Comparison of ENCODE assay signal across 10 cellular contexts in the genomic region with DNA sequence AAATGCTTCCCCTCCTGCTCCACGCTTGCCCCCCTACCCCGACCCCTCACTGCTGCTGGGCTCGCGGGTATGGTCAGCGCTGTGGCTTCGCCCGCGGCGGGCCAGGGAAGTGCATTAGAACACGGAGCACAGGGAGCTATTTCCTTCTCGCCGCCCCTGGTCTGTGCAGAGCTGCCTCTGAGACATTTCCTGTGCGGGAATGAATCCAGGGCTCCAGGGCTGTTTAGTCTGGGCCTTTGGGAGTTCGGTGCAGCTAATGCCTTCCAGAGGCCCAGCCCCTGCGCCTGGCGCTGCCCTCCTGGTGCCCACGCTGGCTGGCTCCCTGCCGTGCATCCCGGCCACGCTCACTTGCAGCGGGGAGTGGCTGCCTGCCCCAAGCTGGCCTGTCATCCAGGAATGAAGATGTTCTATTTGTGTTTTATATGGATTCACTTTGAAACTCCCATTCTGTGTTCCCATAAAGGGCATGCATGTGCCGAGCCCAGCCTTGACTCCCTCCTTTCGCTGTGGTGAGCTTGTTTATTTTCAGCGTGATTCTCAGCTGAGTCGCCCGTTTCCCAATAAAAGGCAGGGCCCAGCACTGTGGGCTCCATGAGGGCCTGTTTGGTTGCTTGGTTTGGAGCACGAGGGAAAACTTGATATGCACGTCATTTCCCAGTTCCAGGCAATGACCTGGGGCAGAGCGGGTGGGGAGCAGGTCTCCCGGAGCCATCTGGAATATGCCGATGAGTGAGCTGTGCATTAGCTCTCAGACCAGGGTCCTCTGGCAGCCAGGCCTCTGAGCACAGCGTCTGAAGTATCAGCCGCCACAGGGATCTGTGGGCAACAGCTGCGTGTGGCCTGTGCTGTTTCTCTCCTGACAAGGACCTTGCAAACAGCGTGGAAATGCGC. TPM values are rescaled to one million over a fixed set of nuclear protein-coding genes. Genes with fewer than 3 reads are reported as not detected.
DNase-seq lines count a peak whose midpoint lies in the region; ATAC-seq and TF ChIP-seq lines count a peak whose summit lies in the region.
"Had no signal": no experiment of that assay in that cellular context is flagged by ENCODE, and none has a peak within 500 bp of the region (broad histone marks: within the 10 kb centered on the region; RNA-seq: fewer than 3 reads in every experiment).

No MANE protein-coding gene starts in this region.

- H3K9ac ChIP-seq in BLaER1 treated with 17β-estradiol and CSF1 and Interleukin-3, amounts not matched to agents 10 nM and 100 nM, result no peak overlapping the region

- H3K9me3 ChIP-seq in BLaER1 treated with 17β-estradiol and CSF1 and Interleukin-3, amounts not matched to agents 10 nM and 100 nM (replicated peaks in 1 of 11), result peaks cover 12 to 46% (median 25%) of the 10 kb centered on the region in 11 experiments
- H3K9me3 ChIP-seq in ovary, result no peaks in the 10 kb centered on the region

- peak; percentile 89 for ATAC-seq in SK-N-SH treated with all-trans-retinoic acid at 6 μM for 48 hours
- no peak for ATAC-seq in activated CD4-positive, CD25-positive, alpha-beta regulatory T cell treated with anti-CD3 and anti-CD28 coated beads, Interleukin-2, amount 50 U/mL, for 24 hours
- ATAC-seq in GM19023 (IDR thresholded peaks at IDR 0.05; ENCODE audit: unreplicated experiment), result no peak
- no peak for ATAC-seq in GM19397 (IDR thresholded peaks at IDR 0.05; ENCODE audit: unreplicated experiment)

- no peak overlapping the region for H3K27ac ChIP-seq in BLaER1 treated with 17β-estradiol and CSF1 and Interleukin-3, amounts not matched to agents 10 nM and 100 nM
- peak overlapping the region in 1 of 2 donors; percentile 72 for H3K27ac ChIP-seq in ovary

- intact Hi-C loops in ovary (cut with DNase I), result loop anchor here in 1 of 4 donors (10.0 kb wide), 1 partner anchor 153 kb away; no protein-coding TSS in a partner anchor

- peaks cover 0 to 4% (median 0%) of the 10 kb centered on the region in 3 donors for H3K36me3 Mint-ChIP-seq in immature natural killer cell

- peaks cover 4 to 46% (median 17%) of the 10 kb centered on the region in 11 experiments; a peak in 16 of 22 replicates for H3K36me3 ChIP-seq in BLaER1 treated with 17β-estradiol and CSF1 and Interleukin-3, amounts not matched to agents 10 nM and 100 nM
- no peaks in the 10 kb centered on the region for H3K36me3 ChIP-seq in ovary

- peaks cover 26 to 75% (median 54%) of the 10 kb centered on the region in 10 experiments for H3K4me1 ChIP-seq in BLaER1 treated with 17β-estradiol and CSF1 and Interleukin-3, amounts not matched to agents 10 nM and 100 nM
- H3K4me1 ChIP-seq in ovary (ENCODE audit: insufficient read depth), result peaks cover 25% of the 10 kb centered on the region

- 15 to 57% (median 31%) methylated on average over 35 to 36 of the region's 36 CpGs for WGBS in ovary, 3 donors

- no peak for TF ChIP-seq POLR2A in ovary (IDR thresholded peaks at IDR 0.05)

- DNase-seq in fibroblast of pulmonary artery (ENCODE audit: low read depth) (peak; percentile 92), ovary (peak; percentile 60 to 71 (median 63)), immature natural killer cell (no peak)
- DNase-seq: DND-41, NCI-H1694 treated with DMSO at 0.1 percent for 48 hours had no signal

- no peaks in the 10 kb centered on the region for H3K27me3 ChIP-seq in BLaER1 treated with 17β-estradiol and CSF1 and Interleukin-3, amounts not matched to agents 10 nM and 100 nM
- no peaks in the 10 kb centered on the region for H3K27me3 ChIP-seq in ovary

- TF ChIP-seq CTCF in fibroblast of pulmonary artery (IDR thresholded peaks at IDR 0.05; ENCODE audit: low read length, missing control alignments), result peak; percentile 41
- peak in 1 of 3 donors; percentile 32 for TF ChIP-seq CTCF in ovary (IDR thresholded peaks at IDR 0.05)

- H4K20me1 ChIP-seq in BLaER1 treated with 17β-estradiol and CSF1 and Interleukin-3, amounts not matched to agents 10 nM and 100 nM, result peaks cover 43 to 100% (median 96%) of the 10 kb centered on the region in 11 experiments; a peak in 21 of 22 replicates

- H3K4me3 Mint-ChIP-seq in immature natural killer cell, result no peak overlapping the region

- H3K9me3 Mint-ChIP-seq in immature natural killer cell, result peaks cover 0 to 3% (median 0%) of the 10 kb centered on the region in 6 donors

- no peak overlapping the region for H3K4me3 ChIP-seq in BLaER1 treated with 17β-estradiol and CSF1 and Interleukin-3, amounts not matched to agents 10 nM and 100 nM
- H3K4me3 ChIP-seq in fibroblast of pulmonary artery (replicated peaks; ENCODE audit: low read depth, low read length) (no peak overlapping the region), ovary (no peak overlapping the region)

- H3K4me2 ChIP-seq in BLaER1 treated with 17β-estradiol and CSF1 and Interleukin-3, amounts not matched to agents 10 nM and 100 nM, result peak overlapping the region in 6 of 11 experiments; percentile 1 to 35 (median 14); a peak in 9 of 22 replicates

- H3K27ac Mint-ChIP-seq in immature natural killer cell, result peak overlapping the region in 1 of 6 donors; percentile 7

- TF ChIP-seq EP300 in ovary (IDR thresholded peaks at IDR 0.05), result no peak

- peaks cover 0 to 14% (median 1%) of the 10 kb centered on the region in 3 donors for H3K27me3 Mint-ChIP-seq in immature natural killer cell (ENCODE audit: low read depth in 3 of 3)

- peaks cover 5% of the 10 kb centered on the region in 2 donors for H3K4me1 Mint-ChIP-seq in immature natural killer cell

TF ChIP-seq in SK-N-SH treated with all-trans-retinoic acid at 6 μM for 48 hours, 23 proteins besides CTCF, POLR2A, EP300 and RAD21 (continues in another document):
- TF ChIP-seq ISL1 (CRISPR knock-in tag; IDR thresholded peaks at IDR 0.05) (no peak), OSR1 (CRISPR knock-in tag; IDR thresholded peaks at IDR 0.05) (no peak), ZC3H10 (CRISPR knock-in tag; IDR thresholded peaks at IDR 0.05) (no peak), ZNF70 (CRISPR knock-in tag; IDR thresholded peaks at IDR 0.05) (no peak), ZFP3 (CRISPR knock-in tag; IDR thresholded peaks at IDR 0.05) (0 out of 2 replicates have a peak, but pooled peaks have one; percentile 65), CSDC2 (CRISPR knock-in tag; IDR thresholded peaks at IDR 0.05) (peak; percentile 73; the same call in 1 of the 2 replicates), TCF4 (CRISPR knock-in tag; IDR thresholded peaks at IDR 0.05; ENCODE audit: borderline replicate concordance) (peak; percentile 61; the same call in 1 of the 2 replicates), ZFP30 (CRISPR knock-in tag; IDR thresholded peaks at IDR 0.05) (no peak), SNAI2 (CRISPR knock-in tag; IDR thresholded peaks at IDR 0.05) (no peak; the same call in 1 of the 2 replicates), ZNF8 (CRISPR knock-in tag; IDR thresholded peaks at IDR 0.05) (no peak), ESRRG (CRISPR knock-in tag; IDR thresholded peaks at IDR 0.05) (no peak), GLIS3 (CRISPR knock-in tag; IDR thresholded peaks at IDR 0.05) (0 out of 2 replicates have a peak, but pooled peaks have one; percentile 12), PPARA (CRISPR knock-in tag; IDR thresholded peaks at IDR 0.05; ENCODE audit: borderline replicate concordance) (no peak), TOX (CRISPR knock-in tag; IDR thresholded peaks at IDR 0.05; ENCODE audit: borderline replicate concordance) (no peak), ARNTL (CRISPR knock-in tag; IDR thresholded peaks at IDR 0.05; ENCODE audit: borderline replicate concordance, low read depth) (no peak)
- TF ChIP-seq, protein P1, sequence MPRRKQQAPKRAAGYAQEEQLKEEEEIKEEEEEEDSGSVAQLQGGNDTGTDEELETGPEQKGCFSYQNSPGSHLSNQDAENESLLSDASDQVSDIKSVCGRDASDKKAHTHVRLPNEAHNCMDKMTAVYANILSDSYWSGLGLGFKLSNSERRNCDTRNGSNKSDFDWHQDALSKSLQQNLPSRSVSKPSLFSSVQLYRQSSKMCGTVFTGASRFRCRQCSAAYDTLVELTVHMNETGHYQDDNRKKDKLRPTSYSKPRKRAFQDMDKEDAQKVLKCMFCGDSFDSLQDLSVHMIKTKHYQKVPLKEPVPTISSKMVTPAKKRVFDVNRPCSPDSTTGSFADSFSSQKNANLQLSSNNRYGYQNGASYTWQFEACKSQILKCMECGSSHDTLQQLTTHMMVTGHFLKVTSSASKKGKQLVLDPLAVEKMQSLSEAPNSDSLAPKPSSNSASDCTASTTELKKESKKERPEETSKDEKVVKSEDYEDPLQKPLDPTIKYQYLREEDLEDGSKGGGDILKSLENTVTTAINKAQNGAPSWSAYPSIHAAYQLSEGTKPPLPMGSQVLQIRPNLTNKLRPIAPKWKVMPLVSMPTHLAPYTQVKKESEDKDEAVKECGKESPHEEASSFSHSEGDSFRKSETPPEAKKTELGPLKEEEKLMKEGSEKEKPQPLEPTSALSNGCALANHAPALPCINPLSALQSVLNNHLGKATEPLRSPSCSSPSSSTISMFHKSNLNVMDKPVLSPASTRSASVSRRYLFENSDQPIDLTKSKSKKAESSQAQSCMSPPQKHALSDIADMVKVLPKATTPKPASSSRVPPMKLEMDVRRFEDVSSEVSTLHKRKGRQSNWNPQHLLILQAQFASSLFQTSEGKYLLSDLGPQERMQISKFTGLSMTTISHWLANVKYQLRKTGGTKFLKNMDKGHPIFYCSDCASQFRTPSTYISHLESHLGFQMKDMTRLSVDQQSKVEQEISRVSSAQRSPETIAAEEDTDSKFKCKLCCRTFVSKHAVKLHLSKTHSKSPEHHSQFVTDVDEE (CRISPR knock-in tag; IDR thresholded peaks at IDR 0.05), result no peak; the same call in 1 of the 2 replicates
- TF ChIP-seq, protein P2, sequence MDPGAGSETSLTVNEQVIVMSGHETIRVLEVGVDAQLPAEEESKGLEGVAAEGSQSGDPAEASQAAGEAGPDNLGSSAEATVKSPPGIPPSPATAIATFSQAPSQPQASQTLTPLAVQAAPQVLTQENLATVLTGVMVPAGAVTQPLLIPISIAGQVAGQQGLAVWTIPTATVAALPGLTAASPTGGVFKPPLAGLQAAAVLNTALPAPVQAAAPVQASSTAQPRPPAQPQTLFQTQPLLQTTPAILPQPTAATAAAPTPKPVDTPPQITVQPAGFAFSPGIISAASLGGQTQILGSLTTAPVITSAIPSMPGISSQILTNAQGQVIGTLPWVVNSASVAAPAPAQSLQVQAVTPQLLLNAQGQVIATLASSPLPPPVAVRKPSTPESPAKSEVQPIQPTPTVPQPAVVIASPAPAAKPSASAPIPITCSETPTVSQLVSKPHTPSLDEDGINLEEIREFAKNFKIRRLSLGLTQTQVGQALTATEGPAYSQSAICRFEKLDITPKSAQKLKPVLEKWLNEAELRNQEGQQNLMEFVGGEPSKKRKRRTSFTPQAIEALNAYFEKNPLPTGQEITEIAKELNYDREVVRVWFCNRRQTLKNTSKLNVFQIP (CRISPR knock-in tag; IDR thresholded peaks at IDR 0.05; ENCODE audit: borderline replicate concordance, low read depth), result 0 out of 2 replicates have a peak, but pooled peaks have one; percentile 21

RNA-seq across cellular contexts. Expression of a gene that starts 42.7 kb away (rescaled TPM):
- total RNA-seq in ovary, result 10 to 100 TPM in 1 of 7 donors, 1 to 10 TPM in 6; 2.7 to 10.1 (median 5.2) TPM
- polyA plus RNA-seq in ovary (1 to 10 TPM; 3.6 to 4.0 TPM), immature natural killer cell (not detected)

Comparison
In these comparisons a context has a peak if more than half of its experiments do, and no peak if none do; other contexts are left out.
1. DNase-seq: peak in fibroblast of pulmonary artery (single experiment) and ovary (5 of 5); none in immature natural killer cell (0 of 3).
2. RNA of a gene that starts 42.7 kb away (polyA plus RNA-seq): 3.6 to 4.0 TPM in ovary; not detected in immature natural killer cell; every median in the first group is over 4 times any median in the second.